1 cellular context compared by ENCODE assay signal in the genomic region with DNA sequence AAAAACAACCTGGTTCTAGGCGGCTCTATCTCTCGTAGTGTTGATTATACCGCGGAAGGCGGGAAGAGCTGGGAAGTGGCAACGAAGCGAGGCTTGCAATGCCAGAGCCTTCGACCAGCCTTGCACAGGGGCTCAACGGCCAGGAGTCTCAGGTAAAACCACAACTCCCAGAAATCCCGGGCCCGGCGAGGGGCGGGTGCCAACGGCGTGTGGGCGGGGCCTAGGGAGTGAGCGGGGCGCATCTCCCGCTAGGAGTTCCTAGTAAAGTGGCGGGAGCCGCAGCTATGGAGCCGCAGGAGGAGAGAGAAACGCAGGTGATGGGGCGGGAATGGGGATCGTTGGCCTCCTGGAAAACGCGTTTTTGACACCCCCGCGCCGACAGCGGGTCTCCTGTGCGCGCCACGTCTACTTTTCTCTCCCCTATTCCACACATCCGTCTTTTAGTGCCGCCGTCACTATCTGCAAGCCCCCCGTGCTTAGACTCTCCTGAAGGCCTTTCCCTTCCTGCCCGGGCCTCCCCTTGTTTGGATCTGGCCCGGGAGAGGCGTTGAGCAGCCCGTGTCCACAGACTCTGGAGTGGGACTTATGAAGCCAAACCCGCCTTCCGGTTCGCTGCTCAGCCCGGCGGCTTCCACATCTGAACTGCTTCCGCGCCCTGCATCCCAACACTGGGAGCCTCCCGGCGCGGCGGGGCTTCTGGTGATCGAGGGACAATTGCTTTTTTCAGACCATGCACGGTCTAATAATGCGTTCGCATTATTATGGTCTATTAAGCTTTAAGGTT.
A peak's percentile ranks its signal among the peaks of the same experiment; 100 is the strongest.
TF ChIP-seq lines count a peak whose summit lies in the region.

A gene with protein sequence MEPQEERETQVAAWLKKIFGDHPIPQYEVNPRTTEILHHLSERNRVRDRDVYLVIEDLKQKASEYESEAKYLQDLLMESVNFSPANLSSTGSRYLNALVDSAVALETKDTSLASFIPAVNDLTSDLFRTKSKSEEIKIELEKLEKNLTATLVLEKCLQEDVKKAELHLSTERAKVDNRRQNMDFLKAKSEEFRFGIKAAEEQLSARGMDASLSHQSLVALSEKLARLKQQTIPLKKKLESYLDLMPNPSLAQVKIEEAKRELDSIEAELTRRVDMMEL (plus strand): TSS at position 258 of the 784 bp plus-strand sequence. CDS start 27 bp downstream, at position 285.

TF ChIP-seq in HepG2, 621 proteins besides CTCF, POLR2A, EP300 and RAD21 (continued from another document and continues in another):
- TF ChIP-seq ZNF367 (CRISPR knock-in tag; IDR thresholded peaks at IDR 0.05; ENCODE audit: borderline replicate concordance) = no peak
- TF ChIP-seq MXI1 (IDR thresholded peaks at IDR 0.05; ENCODE audit: borderline replicate concordance, low read depth, low read length) = peak; percentile 20; the same call in 1 of the 3 replicates
- 0 out of 2 replicates have a peak, but pooled peaks have one; percentile 66 for TF ChIP-seq ZNF383 (CRISPR knock-in tag; IDR thresholded peaks at IDR 0.05; ENCODE audit: borderline replicate concordance)
- no peak for TF ChIP-seq ZNF713 (CRISPR knock-in tag; IDR thresholded peaks at IDR 0.05)
- peak; percentile 84 for TF ChIP-seq ZNF225 (CRISPR knock-in tag; IDR thresholded peaks at IDR 0.05)
- TF ChIP-seq RBM39 (IDR thresholded peaks at IDR 0.05; ENCODE audit: low read depth, low read length, poor library complexity, severe bottlenecking) = no peak
- no peak for TF ChIP-seq ZKSCAN1 (IDR thresholded peaks at IDR 0.05; ENCODE audit: low read length)
- 0 out of 2 replicates have a peak, but pooled peaks have one; percentile 38 for TF ChIP-seq HNRNPL (IDR thresholded peaks at IDR 0.05; ENCODE audit: low read depth, low read length)
- TF ChIP-seq HDAC1 (CRISPR knock-in tag; IDR thresholded peaks at IDR 0.05) = peak; percentile 13; the same call in 1 of the 2 replicates
- 0 out of 2 replicates have a peak, but pooled peaks have one; percentile 11 for TF ChIP-seq ZNF337 (CRISPR knock-in tag; IDR thresholded peaks at IDR 0.05; ENCODE audit: borderline replicate concordance, low read depth)
- TF ChIP-seq, protein P1, sequence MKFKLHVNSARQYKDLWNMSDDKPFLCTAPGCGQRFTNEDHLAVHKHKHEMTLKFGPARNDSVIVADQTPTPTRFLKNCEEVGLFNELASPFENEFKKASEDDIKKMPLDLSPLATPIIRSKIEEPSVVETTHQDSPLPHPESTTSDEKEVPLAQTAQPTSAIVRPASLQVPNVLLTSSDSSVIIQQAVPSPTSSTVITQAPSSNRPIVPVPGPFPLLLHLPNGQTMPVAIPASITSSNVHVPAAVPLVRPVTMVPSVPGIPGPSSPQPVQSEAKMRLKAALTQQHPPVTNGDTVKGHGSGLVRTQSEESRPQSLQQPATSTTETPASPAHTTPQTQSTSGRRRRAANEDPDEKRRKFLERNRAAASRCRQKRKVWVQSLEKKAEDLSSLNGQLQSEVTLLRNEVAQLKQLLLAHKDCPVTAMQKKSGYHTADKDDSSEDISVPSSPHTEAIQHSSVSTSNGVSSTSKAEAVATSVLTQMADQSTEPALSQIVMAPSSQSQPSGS (CRISPR knock-in tag; IDR thresholded peaks at IDR 0.05) = peak; percentile 35; the same call in 1 of the 2 replicates
- TF ChIP-seq SNRNP70 (IDR thresholded peaks at IDR 0.05; ENCODE audit: low read depth, low read length) = no peak
- TF ChIP-seq, protein P2, sequence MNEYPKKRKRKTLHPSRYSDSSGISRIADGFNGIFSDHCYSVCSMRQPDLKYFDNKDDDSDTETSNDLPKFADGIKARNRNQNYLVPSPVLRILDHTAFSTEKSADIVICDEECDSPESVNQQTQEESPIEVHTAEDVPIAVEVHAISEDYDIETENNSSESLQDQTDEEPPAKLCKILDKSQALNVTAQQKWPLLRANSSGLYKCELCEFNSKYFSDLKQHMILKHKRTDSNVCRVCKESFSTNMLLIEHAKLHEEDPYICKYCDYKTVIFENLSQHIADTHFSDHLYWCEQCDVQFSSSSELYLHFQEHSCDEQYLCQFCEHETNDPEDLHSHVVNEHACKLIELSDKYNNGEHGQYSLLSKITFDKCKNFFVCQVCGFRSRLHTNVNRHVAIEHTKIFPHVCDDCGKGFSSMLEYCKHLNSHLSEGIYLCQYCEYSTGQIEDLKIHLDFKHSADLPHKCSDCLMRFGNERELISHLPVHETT (CRISPR knock-in tag; conservative IDR thresholded peaks at IDR 0.05) = 0 out of 2 replicates have a peak, but pooled peaks have one; percentile 32
- peak; percentile 84 for TF ChIP-seq NAIF1 (CRISPR knock-in tag; IDR thresholded peaks at IDR 0.05; ENCODE audit: borderline replicate concordance)
- TF ChIP-seq NPAS2 (CRISPR knock-in tag; IDR thresholded peaks at IDR 0.05; ENCODE audit: borderline replicate concordance) = no peak
- no peak for TF ChIP-seq PCBP2 (optimal IDR thresholded peaks at IDR 0.05; ENCODE audit: low read depth, low read length, poor library complexity, severe bottlenecking)
- TF ChIP-seq HNRNPH1 (optimal IDR thresholded peaks at IDR 0.05; ENCODE audit: low read depth, low read length) = no peak
- TF ChIP-seq, protein P3, sequence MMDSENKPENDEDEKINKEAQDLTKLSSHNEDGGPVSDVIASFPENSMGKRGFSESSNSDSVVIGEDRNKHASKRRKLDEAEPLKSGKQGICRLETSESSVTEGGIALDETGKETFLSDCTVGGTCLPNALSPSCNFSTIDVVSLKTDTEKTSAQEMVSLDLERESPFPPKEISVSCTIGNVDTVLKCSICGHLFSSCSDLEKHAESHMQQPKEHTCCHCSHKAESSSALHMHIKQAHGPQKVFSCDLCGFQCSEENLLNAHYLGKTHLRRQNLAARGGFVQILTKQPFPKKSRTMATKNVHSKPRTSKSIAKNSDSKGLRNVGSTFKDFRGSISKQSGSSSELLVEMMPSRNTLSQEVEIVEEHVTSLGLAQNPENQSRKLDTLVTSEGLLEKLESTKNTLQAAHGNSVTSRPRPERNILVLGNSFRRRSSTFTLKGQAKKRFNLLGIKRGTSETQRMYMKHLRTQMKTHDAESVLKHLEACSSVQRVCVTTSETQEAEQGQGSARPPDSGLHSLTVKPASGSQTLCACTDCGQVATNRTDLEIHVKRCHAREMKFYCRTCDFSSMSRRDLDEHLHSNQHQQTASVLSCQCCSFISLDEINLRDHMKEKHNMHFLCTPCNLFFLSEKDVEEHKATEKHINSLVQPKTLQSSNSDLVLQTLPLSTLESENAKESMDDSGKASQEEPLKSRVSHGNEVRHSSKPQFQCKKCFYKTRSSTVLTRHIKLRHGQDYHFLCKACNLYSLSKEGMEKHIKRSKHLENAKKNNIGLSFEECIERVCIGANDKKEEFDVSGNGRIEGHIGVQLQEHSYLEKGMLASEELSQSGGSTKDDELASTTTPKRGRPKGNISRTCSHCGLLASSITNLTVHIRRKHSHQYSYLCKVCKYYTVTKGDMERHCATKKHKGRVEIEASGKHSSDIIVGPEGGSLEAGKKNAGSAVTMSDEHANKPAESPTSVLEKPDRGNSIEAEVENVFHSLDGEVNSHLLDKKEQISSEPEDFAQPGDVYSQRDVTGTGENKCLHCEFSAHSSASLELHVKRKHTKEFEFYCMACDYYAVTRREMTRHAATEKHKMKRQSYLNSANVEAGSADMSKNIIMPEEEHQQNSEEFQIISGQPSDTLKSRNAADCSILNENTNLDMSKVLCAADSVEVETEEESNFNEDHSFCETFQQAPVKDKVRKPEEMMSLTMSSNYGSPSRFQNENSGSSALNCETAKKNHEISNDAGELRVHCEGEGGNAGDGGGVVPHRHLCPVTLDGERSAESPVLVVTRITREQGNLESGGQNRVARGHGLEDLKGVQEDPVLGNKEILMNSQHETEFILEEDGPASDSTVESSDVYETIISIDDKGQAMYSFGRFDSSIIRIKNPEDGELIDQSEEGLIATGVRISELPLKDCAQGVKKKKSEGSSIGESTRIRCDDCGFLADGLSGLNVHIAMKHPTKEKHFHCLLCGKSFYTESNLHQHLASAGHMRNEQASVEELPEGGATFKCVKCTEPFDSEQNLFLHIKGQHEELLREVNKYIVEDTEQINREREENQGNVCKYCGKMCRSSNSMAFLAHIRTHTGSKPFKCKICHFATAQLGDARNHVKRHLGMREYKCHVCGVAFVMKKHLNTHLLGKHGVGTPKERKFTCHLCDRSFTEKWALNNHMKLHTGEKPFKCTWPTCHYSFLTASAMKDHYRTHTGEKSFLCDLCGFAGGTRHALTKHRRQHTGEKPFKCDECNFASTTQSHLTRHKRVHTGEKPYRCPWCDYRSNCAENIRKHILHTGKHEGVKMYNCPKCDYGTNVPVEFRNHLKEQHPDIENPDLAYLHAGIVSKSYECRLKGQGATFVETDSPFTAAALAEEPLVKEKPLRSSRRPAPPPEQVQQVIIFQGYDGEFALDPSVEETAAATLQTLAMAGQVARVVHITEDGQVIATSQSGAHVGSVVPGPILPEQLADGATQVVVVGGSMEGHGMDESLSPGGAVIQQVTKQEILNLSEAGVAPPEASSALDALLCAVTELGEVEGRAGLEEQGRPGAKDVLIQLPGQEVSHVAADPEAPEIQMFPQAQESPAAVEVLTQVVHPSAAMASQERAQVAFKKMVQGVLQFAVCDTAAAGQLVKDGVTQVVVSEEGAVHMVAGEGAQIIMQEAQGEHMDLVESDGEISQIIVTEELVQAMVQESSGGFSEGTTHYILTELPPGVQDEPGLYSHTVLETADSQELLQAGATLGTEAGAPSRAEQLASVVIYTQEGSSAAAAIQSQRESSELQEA (CRISPR knock-in tag; IDR thresholded peaks at IDR 0.05; ENCODE audit: not compliant biosample characterization) = peak; percentile 82
- TF ChIP-seq MEIS1 (CRISPR knock-in tag; IDR thresholded peaks at IDR 0.05; ENCODE audit: borderline replicate concordance) = no peak
- TF ChIP-seq MTF2 (CRISPR knock-in tag; IDR thresholded peaks at IDR 0.05; ENCODE audit: borderline replicate concordance) = 0 out of 2 replicates have a peak, but pooled peaks have one; percentile 48
- TF ChIP-seq KDM3A (CRISPR knock-in tag; IDR thresholded peaks at IDR 0.05; ENCODE audit: low read depth) = 0 out of 2 replicates have a peak, but pooled peaks have one; percentile 55
- TF ChIP-seq, protein P4, sequence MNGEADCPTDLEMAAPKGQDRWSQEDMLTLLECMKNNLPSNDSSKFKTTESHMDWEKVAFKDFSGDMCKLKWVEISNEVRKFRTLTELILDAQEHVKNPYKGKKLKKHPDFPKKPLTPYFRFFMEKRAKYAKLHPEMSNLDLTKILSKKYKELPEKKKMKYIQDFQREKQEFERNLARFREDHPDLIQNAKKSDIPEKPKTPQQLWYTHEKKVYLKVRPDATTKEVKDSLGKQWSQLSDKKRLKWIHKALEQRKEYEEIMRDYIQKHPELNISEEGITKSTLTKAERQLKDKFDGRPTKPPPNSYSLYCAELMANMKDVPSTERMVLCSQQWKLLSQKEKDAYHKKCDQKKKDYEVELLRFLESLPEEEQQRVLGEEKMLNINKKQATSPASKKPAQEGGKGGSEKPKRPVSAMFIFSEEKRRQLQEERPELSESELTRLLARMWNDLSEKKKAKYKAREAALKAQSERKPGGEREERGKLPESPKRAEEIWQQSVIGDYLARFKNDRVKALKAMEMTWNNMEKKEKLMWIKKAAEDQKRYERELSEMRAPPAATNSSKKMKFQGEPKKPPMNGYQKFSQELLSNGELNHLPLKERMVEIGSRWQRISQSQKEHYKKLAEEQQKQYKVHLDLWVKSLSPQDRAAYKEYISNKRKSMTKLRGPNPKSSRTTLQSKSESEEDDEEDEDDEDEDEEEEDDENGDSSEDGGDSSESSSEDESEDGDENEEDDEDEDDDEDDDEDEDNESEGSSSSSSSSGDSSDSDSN (CRISPR knock-in tag; IDR thresholded peaks at IDR 0.05) = peak; percentile 89
- TF ChIP-seq WIZ (CRISPR knock-in tag; IDR thresholded peaks at IDR 0.05) = no peak
- TF ChIP-seq, protein P5, sequence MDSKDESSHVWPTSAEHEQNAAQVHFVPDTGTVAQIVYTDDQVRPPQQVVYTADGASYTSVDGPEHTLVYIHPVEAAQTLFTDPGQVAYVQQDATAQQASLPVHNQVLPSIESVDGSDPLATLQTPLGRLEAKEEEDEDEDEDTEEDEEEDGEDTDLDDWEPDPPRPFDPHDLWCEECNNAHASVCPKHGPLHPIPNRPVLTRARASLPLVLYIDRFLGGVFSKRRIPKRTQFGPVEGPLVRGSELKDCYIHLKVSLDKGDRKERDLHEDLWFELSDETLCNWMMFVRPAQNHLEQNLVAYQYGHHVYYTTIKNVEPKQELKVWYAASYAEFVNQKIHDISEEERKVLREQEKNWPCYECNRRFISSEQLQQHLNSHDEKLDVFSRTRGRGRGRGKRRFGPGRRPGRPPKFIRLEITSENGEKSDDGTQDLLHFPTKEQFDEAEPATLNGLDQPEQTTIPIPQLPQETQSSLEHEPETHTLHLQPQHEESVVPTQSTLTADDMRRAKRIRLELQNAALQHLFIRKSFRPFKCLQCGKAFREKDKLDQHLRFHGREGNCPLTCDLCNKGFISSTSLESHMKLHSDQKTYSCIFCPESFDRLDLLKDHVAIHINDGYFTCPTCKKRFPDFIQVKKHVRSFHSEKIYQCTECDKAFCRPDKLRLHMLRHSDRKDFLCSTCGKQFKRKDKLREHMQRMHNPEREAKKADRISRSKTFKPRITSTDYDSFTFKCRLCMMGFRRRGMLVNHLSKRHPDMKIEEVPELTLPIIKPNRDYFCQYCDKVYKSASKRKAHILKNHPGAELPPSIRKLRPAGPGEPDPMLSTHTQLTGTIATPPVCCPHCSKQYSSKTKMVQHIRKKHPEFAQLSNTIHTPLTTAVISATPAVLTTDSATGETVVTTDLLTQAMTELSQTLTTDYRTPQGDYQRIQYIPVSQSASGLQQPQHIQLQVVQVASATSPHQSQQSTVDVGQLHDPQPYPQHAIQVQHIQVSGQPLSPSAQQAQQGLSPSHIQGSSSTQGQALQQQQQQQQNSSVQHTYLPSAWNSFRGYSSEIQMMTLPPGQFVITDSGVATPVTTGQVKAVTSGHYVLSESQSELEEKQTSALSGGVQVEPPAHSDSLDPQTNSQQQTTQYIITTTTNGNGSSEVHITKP (CRISPR knock-in tag; IDR thresholded peaks at IDR 0.05; ENCODE audit: low read depth) = 0 out of 2 replicates have a peak, but pooled peaks have one; percentile 56
- TF ChIP-seq, protein P6, sequence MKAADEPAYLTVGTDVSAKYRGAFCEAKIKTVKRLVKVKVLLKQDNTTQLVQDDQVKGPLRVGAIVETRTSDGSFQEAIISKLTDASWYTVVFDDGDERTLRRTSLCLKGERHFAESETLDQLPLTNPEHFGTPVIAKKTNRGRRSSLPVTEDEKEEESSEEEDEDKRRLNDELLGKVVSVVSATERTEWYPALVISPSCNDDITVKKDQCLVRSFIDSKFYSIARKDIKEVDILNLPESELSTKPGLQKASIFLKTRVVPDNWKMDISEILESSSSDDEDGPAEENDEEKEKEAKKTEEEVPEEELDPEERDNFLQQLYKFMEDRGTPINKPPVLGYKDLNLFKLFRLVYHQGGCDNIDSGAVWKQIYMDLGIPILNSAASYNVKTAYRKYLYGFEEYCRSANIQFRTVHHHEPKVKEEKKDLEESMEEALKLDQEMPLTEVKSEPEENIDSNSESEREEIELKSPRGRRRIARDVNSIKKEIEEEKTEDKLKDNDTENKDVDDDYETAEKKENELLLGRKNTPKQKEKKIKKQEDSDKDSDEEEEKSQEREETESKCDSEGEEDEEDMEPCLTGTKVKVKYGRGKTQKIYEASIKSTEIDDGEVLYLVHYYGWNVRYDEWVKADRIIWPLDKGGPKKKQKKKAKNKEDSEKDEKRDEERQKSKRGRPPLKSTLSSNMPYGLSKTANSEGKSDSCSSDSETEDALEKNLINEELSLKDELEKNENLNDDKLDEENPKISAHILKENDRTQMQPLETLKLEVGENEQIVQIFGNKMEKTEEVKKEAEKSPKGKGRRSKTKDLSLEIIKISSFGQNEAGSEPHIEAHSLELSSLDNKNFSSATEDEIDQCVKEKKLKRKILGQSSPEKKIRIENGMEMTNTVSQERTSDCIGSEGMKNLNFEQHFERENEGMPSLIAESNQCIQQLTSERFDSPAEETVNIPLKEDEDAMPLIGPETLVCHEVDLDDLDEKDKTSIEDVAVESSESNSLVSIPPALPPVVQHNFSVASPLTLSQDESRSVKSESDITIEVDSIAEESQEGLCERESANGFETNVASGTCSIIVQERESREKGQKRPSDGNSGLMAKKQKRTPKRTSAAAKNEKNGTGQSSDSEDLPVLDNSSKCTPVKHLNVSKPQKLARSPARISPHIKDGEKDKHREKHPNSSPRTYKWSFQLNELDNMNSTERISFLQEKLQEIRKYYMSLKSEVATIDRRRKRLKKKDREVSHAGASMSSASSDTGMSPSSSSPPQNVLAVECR (CRISPR knock-in tag; IDR thresholded peaks at IDR 0.05; ENCODE audit: borderline replicate concordance) = peak; percentile 90
- no peak for TF ChIP-seq RNF2 (conservative IDR thresholded peaks at IDR 0.05; ENCODE audit: low read depth)
